Comparison of ENCODE assay signal across 9 cellular contexts in genomic region chr5:142551242-142552067, GRCh38.
DNase-seq lines count a peak whose midpoint lies in the region; ATAC-seq and TF ChIP-seq lines count a peak whose summit lies in the region.
"Had no signal": no experiment of that assay in that cellular context is flagged by ENCODE, and none has a peak within 500 bp of the region (broad histone marks: within the 10 kb centered on the region; RNA-seq: fewer than 3 reads in every experiment).

No MANE protein-coding gene starts in this region.

- CTCF ChIA-PET in RWPE1 (lab: Yijun Ruan, JAX), result interaction anchor here (0.6 to 1.6 kb wide), 3 partner anchors 234 to 399 kb away, joined by 3 to 10 read pairs (median 5); no protein-coding TSS in a partner anchor

- H3K4me3 ChIP-seq in fibroblast of pulmonary artery (replicated peaks; ENCODE audit: low read depth, low read length), result peak overlapping the region; percentile 32

- peak; percentile 72 for DNase-seq in EL
- DNase-seq in NCI-H526 (lab: John Stamatoyannopoulos, UW), result peak; percentile 4 to 67
- DNase-seq in fibroblast of pulmonary artery (ENCODE audit: low read depth), result peak; percentile 39
- no peak for DNase-seq in omental fat pad (ENCODE audit: low spot score)
- DNase-seq in RWPE1 (ENCODE audit: low spot score), result no peak
- no peak for DNase-seq in NCI-H446 (lab: John Stamatoyannopoulos, UW)
- DNase-seq in HUDEP-2 (lab: John Stamatoyannopoulos, UW; ENCODE audit: unreplicated experiment in 76 of 76), result no peak
- DNase-seq: activated CD4-positive, alpha-beta T cell treated with anti-CD3 and anti-CD28 coated beads for 1 hour had no signal

- ATAC-seq in omental fat pad (ENCODE audit: low FRiP score) (peak; percentile 58), HG03280 (IDR thresholded peaks at IDR 0.05; ENCODE audit: unreplicated experiment) (no peak)

- POLR2A ChIA-PET in RWPE1 (lab: Yijun Ruan, JAX; ENCODE audit: low non-redundant PET), result interaction anchor here (0.7 kb wide), 1 partner anchor 187 kb away, joined by 3 read pairs; no protein-coding TSS in a partner anchor

- no peak for TF ChIP-seq CTCF in fibroblast of pulmonary artery (IDR thresholded peaks at IDR 0.05; ENCODE audit: low read length, missing control alignments)
- TF ChIP-seq CTCF in omental fat pad (IDR thresholded peaks at IDR 0.05), result no peak
- no peak for TF ChIP-seq CTCF in RWPE1 (conservative IDR thresholded peaks at IDR 0.05; ENCODE audit: low read depth)

- H3K27ac ChIP-seq in RWPE1, result no peak overlapping the region

Comparison
In these comparisons a context has a peak if more than half of its experiments do, and no peak if none do; other contexts are left out.
1. DNase-seq: peak in EL (single experiment), NCI-H526 (2 of 2) and fibroblast of pulmonary artery (single experiment); none in omental fat pad (single experiment), RWPE1 (single experiment), NCI-H446 (0 of 2) and HUDEP-2 (0 of 76).